In the genomic region with DNA sequence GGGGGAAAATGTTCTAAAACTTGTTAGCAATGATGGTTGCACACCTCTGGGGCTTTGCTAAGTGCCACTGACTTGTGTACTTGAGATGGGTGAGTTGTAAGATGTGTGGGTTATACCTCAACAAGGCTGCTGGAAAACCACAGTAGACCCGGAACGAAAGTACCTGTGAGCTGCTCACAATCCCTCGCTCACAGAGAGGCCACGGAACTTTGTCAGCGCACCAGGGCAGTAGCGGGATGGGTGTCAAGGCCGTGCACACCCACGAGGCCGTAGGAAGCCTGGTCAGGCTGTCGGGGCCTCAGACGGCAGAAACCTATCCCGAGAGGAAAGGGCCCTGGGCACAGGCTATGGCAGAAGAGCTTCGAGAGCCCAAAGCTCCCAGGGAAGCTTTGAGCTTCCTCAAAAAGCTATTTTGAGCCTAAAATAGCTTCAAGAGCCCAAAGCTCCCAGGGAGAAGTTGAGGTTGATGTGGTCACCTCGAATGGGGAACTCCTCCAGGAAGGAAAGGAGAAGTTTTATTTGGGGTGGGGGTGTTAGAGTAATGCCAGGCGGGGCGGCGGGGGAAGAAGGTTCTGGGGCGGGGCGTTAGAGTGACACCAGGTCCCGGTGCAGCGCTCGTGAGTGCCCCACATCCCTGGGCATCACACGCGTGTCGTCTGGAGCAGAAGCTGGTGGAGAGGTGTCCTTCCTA, we compare ENCODE assay signal across 11 cellular contexts. TPM values are rescaled to one million over a fixed set of nuclear protein-coding genes. Genes with fewer than 3 reads are reported as not detected.
DNase-seq lines count a peak whose midpoint lies in the region; ATAC-seq, FAIRE-seq and TF ChIP-seq lines count a peak whose summit lies in the region.
"Had no signal": no experiment of that assay in that cellular context is flagged by ENCODE, and none has a peak within 500 bp of the region (broad histone marks: within the 10 kb centered on the region; RNA-seq: fewer than 3 reads in every experiment).

No MANE protein-coding gene starts in this region.

- peaks cover 0 to 22% (median 7%) of the 10 kb centered on the region in 9 donors for H3K27me3 ChIP-seq in heart left ventricle
- H3K27me3 ChIP-seq: ovary had no signal

- H3K27ac Mint-ChIP-seq in activated CD8-positive, alpha-beta memory T cell treated with anti-CD3 and anti-CD28 coated beads, Interleukin-2, amount 10 ng/mL, durations not matched to agents 7 days and 5 days, result peak overlapping the region; percentile 1
- peak overlapping the region; percentile 41 for H3K27ac Mint-ChIP-seq in T-helper 17 cell

- no peaks in the 10 kb centered on the region for H3K36me3 ChIP-seq in heart left ventricle
- H3K36me3 ChIP-seq: ovary had no signal

- H3K4me1 ChIP-seq in heart left ventricle, result peaks cover 0 to 32% (median 0%) of the 10 kb centered on the region in 12 donors

- ATAC-seq in activated CD8-positive, alpha-beta memory T cell treated with anti-CD3 and anti-CD28 coated beads, Interleukin-2, amount 10 ng/mL, durations not matched to agents 7 days and 5 days, result peak; percentile 70
- ATAC-seq in T-helper 17 cell, result peak; percentile 60
- ATAC-seq in heart left ventricle, result peak in 3 of 4 donors; percentile 18 to 76 (median 71)

- FAIRE-seq in GM12892 (lab: Jason Lieb, UNC), result no peak

- TF ChIP-seq POLR2A in heart left ventricle (IDR thresholded peaks at IDR 0.05) (no peak), GM12892 (IDR thresholded peaks at IDR 0.05; ENCODE audit: low read depth, low read length) (no peak)

- H3K9me3 ChIP-seq in T-helper 17 cell (ENCODE audit: control insufficient read depth, low read length, poor library complexity, severe bottlenecking) (no peaks in the 10 kb centered on the region), heart left ventricle (peaks cover 0 to 4% (median 0%) of the 10 kb centered on the region in 12 donors)
- H3K9me3 ChIP-seq: ovary had no signal

- CTCF ChIA-PET in activated CD8-positive, alpha-beta memory T cell treated with anti-CD3 and anti-CD28 coated beads, Interleukin-2, amount 10 ng/mL, durations not matched to agents 7 days and 5 days (lab: Charles Lee), result interaction anchor here (0.6 to 1.6 kb wide), 7 partner anchors 9 to 209 kb away, joined by 3 to 5 read pairs (median 3); no protein-coding TSS in a partner anchor

- peak; percentile 64 for DNase-seq in activated CD8-positive, alpha-beta memory T cell treated with anti-CD3 and anti-CD28 coated beads, Interleukin-2, amount 10 ng/mL, durations not matched to agents 7 days and 5 days
- no peak for DNase-seq in activated CD8-positive, alpha-beta memory T cell treated with anti-CD3 and anti-CD28 coated beads for 24 hours
- DNase-seq in T-helper 17 cell (no peak), heart left ventricle (peak in 2 of 5 donors; percentile 58 to 73), H4 (ENCODE audit: low spot score) (no peak), GM12892 (ENCODE audit: insufficient read length) (no peak), NCI-H2029 treated with DMSO at 0.1 percent for 48 hours (lab: John Stamatoyannopoulos, UW) (no peak)
- peak; percentile 50 for DNase-seq in stimulated activated CD8-positive, alpha-beta memory T cell treated with anti-CD3 and anti-CD28 coated beads, Interleukin-4, amount 100 ng/mL, for 48 hours
- DNase-seq: ovary, SHP77 had no signal

- 79 to 87% (median 85%) methylated on average over 25 of the region's 25 CpGs for WGBS in heart left ventricle, 4 donors

- no peak overlapping the region for H3K27ac ChIP-seq in heart left ventricle
- H3K27ac ChIP-seq: epithelial cell of prostate, ovary had no signal

- no peaks in the 10 kb centered on the region for H3K36me3 Mint-ChIP-seq in activated CD8-positive, alpha-beta memory T cell treated with anti-CD3 and anti-CD28 coated beads, Interleukin-2, amount 10 ng/mL, durations not matched to agents 7 days and 5 days
- H3K36me3 Mint-ChIP-seq in T-helper 17 cell (ENCODE audit: low read depth), result peaks cover 4% of the 10 kb centered on the region

- intact Hi-C loops in heart left ventricle (cut with DNase I), result no loop called here

- no peaks in the 10 kb centered on the region for H3K9me3 Mint-ChIP-seq in activated CD8-positive, alpha-beta memory T cell treated with anti-CD3 and anti-CD28 coated beads, Interleukin-2, amount 10 ng/mL, durations not matched to agents 7 days and 5 days (ENCODE audit: low read depth)

- peaks cover 30% of the 10 kb centered on the region for H3K27me3 Mint-ChIP-seq in activated CD8-positive, alpha-beta memory T cell treated with anti-CD3 and anti-CD28 coated beads, Interleukin-2, amount 10 ng/mL, durations not matched to agents 7 days and 5 days
- peaks cover 40% of the 10 kb centered on the region for H3K27me3 Mint-ChIP-seq in T-helper 17 cell

- peaks cover 22% of the 10 kb centered on the region for H3K4me1 Mint-ChIP-seq in activated CD8-positive, alpha-beta memory T cell treated with anti-CD3 and anti-CD28 coated beads, Interleukin-2, amount 10 ng/mL, durations not matched to agents 7 days and 5 days
- peaks cover 14% of the 10 kb centered on the region for H3K4me1 Mint-ChIP-seq in T-helper 17 cell

- peak overlapping the region; percentile 40 for H3K4me3 Mint-ChIP-seq in activated CD8-positive, alpha-beta memory T cell treated with anti-CD3 and anti-CD28 coated beads, Interleukin-2, amount 10 ng/mL, durations not matched to agents 7 days and 5 days
- peak overlapping the region; percentile 33 for H3K4me3 Mint-ChIP-seq in T-helper 17 cell

- peak overlapping the region in 2 of 12 donors; percentile 8 to 31 for H3K4me3 ChIP-seq in heart left ventricle
- H3K4me3 ChIP-seq: ovary had no signal

- no peak for TF ChIP-seq CTCF in heart left ventricle (IDR thresholded peaks at IDR 0.05)

RNA-seq across cellular contexts. Expression of a gene that starts 19.0 kb away (rescaled TPM):
- under 1 TPM in 1 of 2 experiments, not detected in 1; 0.21 TPM for total RNA-seq in activated CD8-positive, alpha-beta memory T cell treated with anti-CD3 and anti-CD28 coated beads, Interleukin-2, amount 10 ng/mL, durations not matched to agents 7 days and 5 days
- 1 to 10 TPM; 3.2 to 4.4 TPM for total RNA-seq in T-helper 17 cell
- 10 to 100 TPM in 2 of 9 donors, 1 to 10 TPM in 7; 5.0 to 12.0 (median 5.8) TPM for total RNA-seq in heart left ventricle
- polyA plus RNA-seq in heart left ventricle, result 10 to 100 TPM in 1 of 2 donors, 1 to 10 TPM in 1; 5.5 to 11.1 TPM
- not detected in 2 replicates for total RNA-seq in H4 (2014; rRNA removed; shearing (Covaris generic))
- 5.5 TPM for polyA plus RNA-seq in GM12892 (2012; ENCODE audit: missing spikeins)

Comparison
In these comparisons a context has a peak if more than half of its experiments do, and no peak if none do; other contexts are left out.
1. DNase-seq: peak in activated CD8-positive, alpha-beta memory T cell treated with anti-CD3 and anti-CD28 coated beads, Interleukin-2, amount 10 ng/mL, durations not matched to agents 7 days and 5 days (single experiment) and stimulated activated CD8-positive, alpha-beta memory T cell treated with anti-CD3 and anti-CD28 coated beads, Interleukin-4, amount 100 ng/mL, for 48 hours (single experiment); none in activated CD8-positive, alpha-beta memory T cell treated with anti-CD3 and anti-CD28 coated beads for 24 hours (single experiment), T-helper 17 cell (0 of 3), H4 (single experiment), GM12892 (single experiment) and NCI-H2029 treated with DMSO at 0.1 percent for 48 hours (single experiment).
2. Peak in every context shown above with its lines, with median percentiles within 50 percentile points of each other: ATAC-seq.